ENCODE assay signal across 9 cellular contexts in the genomic region with DNA sequence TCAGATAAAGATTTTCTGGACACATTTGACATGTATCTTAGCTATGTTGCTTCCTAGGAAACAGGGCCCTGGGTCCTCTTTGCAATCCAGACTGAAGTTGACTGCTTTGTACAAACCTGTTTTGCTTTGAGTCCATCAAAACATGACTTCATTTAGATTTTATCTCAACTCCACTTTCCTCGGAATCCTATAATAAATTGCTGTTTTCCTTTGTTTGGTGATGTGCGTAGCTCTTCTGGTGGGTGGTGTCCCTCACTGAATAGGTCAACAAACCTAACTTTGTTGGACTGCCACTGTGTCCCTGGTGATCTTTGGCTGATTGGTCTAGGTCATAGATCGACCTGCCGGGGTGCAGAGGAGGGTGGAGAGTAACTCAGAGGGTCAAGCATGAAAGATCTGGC. TPM values are rescaled to one million over a fixed set of nuclear protein-coding genes. Genes with fewer than 3 reads are reported as not detected.
DNase-seq lines count a peak whose midpoint lies in the region; ATAC-seq lines count a peak whose summit lies in the region.
"Had no signal": no experiment of that assay in that cellular context is flagged by ENCODE, and none has a peak within 500 bp of the region (broad histone marks: within the 10 kb centered on the region; RNA-seq: fewer than 3 reads in every experiment).

No MANE protein-coding gene starts in this region.

- no peak overlapping the region for H3K4me3 Mint-ChIP-seq in stimulated activated naive CD8-positive, alpha-beta T cell treated with anti-CD3 and anti-CD28 coated beads, Interleukin-15, Interleukin-2, amounts not matched to agents 100 ng/mL and 50 ng/mL, for 24 hours
- peak overlapping the region in 8 of 10 donors; percentile 4 to 97 (median 88) for H3K4me3 Mint-ChIP-seq in naive thymus-derived CD8-positive, alpha-beta T cell

- ATAC-seq in stimulated activated naive CD8-positive, alpha-beta T cell treated with anti-CD3 and anti-CD28 coated beads, Interleukin-15, Interleukin-2, amounts not matched to agents 100 U/mL and 50 U/mL, for 24 hours, result no peak
- ATAC-seq in naive thymus-derived CD8-positive, alpha-beta T cell, result no peak

- DNase-seq in stimulated activated naive CD8-positive, alpha-beta T cell treated with anti-CD3 and anti-CD28 coated beads, Interleukin-15, Interleukin-2, amounts not matched to agents 100 U/mL and 50 U/mL, for 24 hours, result no peak
- no peak for DNase-seq in naive thymus-derived CD8-positive, alpha-beta T cell
- no peak for DNase-seq in stimulated activated CD4-positive, alpha-beta T cell treated with anti-CD3 and anti-CD28 coated beads, Interleukin-4, amount 100 ng/mL, for 1 hour
- DNase-seq in cerebellar nuclear complex (lab: John Stamatoyannopoulos, UW), result no peak
- DNase-seq in stimulated activated CD4-positive, alpha-beta T cell treated with anti-CD3 and anti-CD28 coated beads, Interleukin-15, amount 100 ng/mL, for 24 hours, result no peak
- DNase-seq in GM03348 (ENCODE audit: low spot score), result no peak

- POLR2A ChIA-PET in naive thymus-derived CD8-positive, alpha-beta T cell (lab: Charles Lee), result interaction anchor here (0.7 to 2.3 kb wide), 4 partner anchors 11 to 228 kb away, joined by 3 to 5 read pairs (median 4); a partner anchor contains a TSS

- H3K27ac Mint-ChIP-seq in stimulated activated naive CD8-positive, alpha-beta T cell treated with anti-CD3 and anti-CD28 coated beads, Interleukin-15, Interleukin-2, amounts not matched to agents 100 ng/mL and 50 ng/mL, for 24 hours, result peak overlapping the region; percentile 16
- H3K27ac Mint-ChIP-seq in naive thymus-derived CD8-positive, alpha-beta T cell, result peak overlapping the region in 5 of 10 donors; percentile 67 to 92 (median 87)
- H3K27ac Mint-ChIP-seq: neural progenitor cell had no signal

- H3K27me3 Mint-ChIP-seq in stimulated activated naive CD8-positive, alpha-beta T cell treated with anti-CD3 and anti-CD28 coated beads, Interleukin-15, Interleukin-2, amounts not matched to agents 100 ng/mL and 50 ng/mL, for 24 hours, result no peaks in the 10 kb centered on the region
- no peaks in the 10 kb centered on the region for H3K27me3 Mint-ChIP-seq in naive thymus-derived CD8-positive, alpha-beta T cell

- peak overlapping the region; percentile 98 for H3K27ac ChIP-seq in cingulate gyrus (ENCODE audit: low read depth, low read length)
- H3K27ac ChIP-seq: neural progenitor cell had no signal

- peaks cover 75% of the 10 kb centered on the region for H3K4me1 Mint-ChIP-seq in stimulated activated naive CD8-positive, alpha-beta T cell treated with anti-CD3 and anti-CD28 coated beads, Interleukin-15, Interleukin-2, amounts not matched to agents 100 ng/mL and 50 ng/mL, for 24 hours (ENCODE audit: low read depth)
- H3K4me1 Mint-ChIP-seq in naive thymus-derived CD8-positive, alpha-beta T cell, result peaks cover 48 to 75% (median 72%) of the 10 kb centered on the region in 4 donors

- no peaks in the 10 kb centered on the region for H3K9me3 Mint-ChIP-seq in stimulated activated naive CD8-positive, alpha-beta T cell treated with anti-CD3 and anti-CD28 coated beads, Interleukin-15, Interleukin-2, amounts not matched to agents 100 ng/mL and 50 ng/mL, for 24 hours
- H3K9me3 Mint-ChIP-seq in naive thymus-derived CD8-positive, alpha-beta T cell, result no peaks in the 10 kb centered on the region
- H3K9me3 Mint-ChIP-seq: neural progenitor cell had no signal

- no peaks in the 10 kb centered on the region for H3K36me3 Mint-ChIP-seq in stimulated activated naive CD8-positive, alpha-beta T cell treated with anti-CD3 and anti-CD28 coated beads, Interleukin-15, Interleukin-2, amounts not matched to agents 100 ng/mL and 50 ng/mL, for 24 hours (ENCODE audit: low read depth)
- no peaks in the 10 kb centered on the region for H3K36me3 Mint-ChIP-seq in naive thymus-derived CD8-positive, alpha-beta T cell
- H3K36me3 Mint-ChIP-seq: neural progenitor cell had no signal

RNA-seq across cellular contexts. Expression of a gene that starts 0.7 kb away (rescaled TPM):
- 1 to 10 TPM; 4.3 to 4.5 TPM for total RNA-seq in naive thymus-derived CD8-positive, alpha-beta T cell
- 1 to 10 TPM; 3.2 to 6.9 (median 6.6) TPM for polyA plus RNA-seq in naive thymus-derived CD8-positive, alpha-beta T cell
